ENCODE assay signal across 18 cellular contexts in the genomic region with DNA sequence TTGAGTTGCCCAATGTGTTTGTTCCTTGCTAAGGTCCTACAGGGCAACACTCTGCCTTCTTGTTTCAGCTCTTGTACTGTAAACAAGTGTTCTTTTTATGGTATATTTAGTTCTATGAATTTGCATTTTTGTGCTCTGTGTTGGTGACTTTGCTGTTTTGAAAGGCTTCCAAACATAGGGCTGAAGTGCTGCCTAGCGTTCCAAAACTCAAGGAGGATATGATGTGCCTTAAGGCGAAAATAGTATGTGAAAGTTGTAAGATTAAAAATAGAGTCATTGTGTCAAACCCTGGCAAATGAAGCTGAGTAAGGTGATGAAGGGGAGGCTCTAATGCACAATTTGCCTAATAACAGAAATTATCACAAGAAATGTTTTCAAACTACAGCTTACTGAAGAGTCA.
DNase-seq lines count a peak whose midpoint lies in the region; ATAC-seq and TF ChIP-seq lines count a peak whose summit lies in the region.
"Had no signal": no experiment of that assay in that cellular context is flagged by ENCODE, and none has a peak within 500 bp of the region (broad histone marks: within the 10 kb centered on the region; RNA-seq: fewer than 3 reads in every experiment).

No MANE protein-coding gene starts in this region.

- no peak overlapping the region for H3K4me3 Mint-ChIP-seq in T-helper 17 cell
- H3K4me3 Mint-ChIP-seq: B cell; CD4-positive, alpha-beta T cell; CD8-positive, alpha-beta T cell had no signal

- H3K36me3 ChIP-seq in MM.1S (replicated peaks; ENCODE audit: insufficient read depth, low read length) = no peaks in the 10 kb centered on the region
- H3K36me3 ChIP-seq: BLaER1 treated with 17β-estradiol and CSF1 and Interleukin-3, amounts not matched to agents 10 nM and 100 nM had no signal

- no peaks in the 10 kb centered on the region for H3K27me3 Mint-ChIP-seq in T-helper 17 cell
- H3K27me3 Mint-ChIP-seq: B cell; CD4-positive, alpha-beta T cell had no signal

- no peak for TF ChIP-seq CTCF in MM.1S (IDR thresholded peaks at IDR 0.05; ENCODE audit: low read length)

- ATAC-seq in right cardiac atrium (no peak), T-helper 17 cell (no peak)
- ATAC-seq: CD8-positive, alpha-beta T cell had no signal

- intact Hi-C loops in right cardiac atrium (cut with DNase I) = no loop called here

- no peak overlapping the region for H3K27ac Mint-ChIP-seq in T-helper 17 cell
- H3K27ac Mint-ChIP-seq: B cell; CD4-positive, alpha-beta T cell; CD8-positive, alpha-beta T cell had no signal

- H2AFZ ChIP-seq in MM.1S (ENCODE audit: low read length) = peak overlapping the region; percentile 33

- no peaks in the 10 kb centered on the region for H3K27me3 ChIP-seq in MM.1S (replicated peaks; ENCODE audit: insufficient read depth, low read length)
- no peaks in the 10 kb centered on the region for H3K27me3 ChIP-seq in right cardiac atrium (ENCODE audit: control insufficient read depth, insufficient read depth)
- H3K27me3 ChIP-seq: BLaER1 treated with 17β-estradiol and CSF1 and Interleukin-3, amounts not matched to agents 10 nM and 100 nM had no signal

- H4K20me1 ChIP-seq in MM.1S (ENCODE audit: insufficient read depth, low read length) = no peaks in the 10 kb centered on the region
- H4K20me1 ChIP-seq: BLaER1 treated with 17β-estradiol and CSF1 and Interleukin-3, amounts not matched to agents 10 nM and 100 nM had no signal

- H3K9me2 ChIP-seq in MM.1S (replicated peaks; ENCODE audit: insufficient read depth, low read length) = no peaks in the 10 kb centered on the region

- H3K4me1 ChIP-seq in MM.1S (ENCODE audit: low read length) (peaks cover 23% of the 10 kb centered on the region), right cardiac atrium (ENCODE audit: control insufficient read depth, insufficient read depth, low read length) (no peaks in the 10 kb centered on the region)
- H3K4me1 ChIP-seq: BLaER1 treated with 17β-estradiol and CSF1 and Interleukin-3, amounts not matched to agents 10 nM and 100 nM; Caco-2 had no signal

- 71% methylated on average over 2 of the region's 2 CpGs for WGBS in right cardiac atrium

- 0 out of 2 replicates have a peak overlapping the region, but pooled peaks have one; percentile 11 for H3K4me3 ChIP-seq in MM.1S (ENCODE audit: low read length)
- H3K4me3 ChIP-seq in right cardiac atrium (ENCODE audit: low read length) = no peak overlapping the region
- H3K4me3 ChIP-seq: BLaER1 treated with 17β-estradiol and CSF1 and Interleukin-3, amounts not matched to agents 10 nM and 100 nM had no signal

- no peaks in the 10 kb centered on the region for H3K4me1 Mint-ChIP-seq in T-helper 17 cell
- H3K4me1 Mint-ChIP-seq: B cell had no signal

- H3K9ac ChIP-seq in MM.1S (ENCODE audit: low read length) = no peak overlapping the region; the same call in 1 of the 2 replicates
- H3K9ac ChIP-seq: BLaER1 treated with 17β-estradiol and CSF1 and Interleukin-3, amounts not matched to agents 10 nM and 100 nM had no signal

- no peaks in the 10 kb centered on the region for H3K36me3 Mint-ChIP-seq in T-helper 17 cell (ENCODE audit: low read depth)
- H3K36me3 Mint-ChIP-seq: CD8-positive, alpha-beta T cell had no signal

- H3K79me2 ChIP-seq in MM.1S (ENCODE audit: low read length) = no peaks in the 10 kb centered on the region

- H3K27ac ChIP-seq in MM.1S (ENCODE audit: low read length) (peak overlapping the region; percentile 76), right cardiac atrium (ENCODE audit: low read length) (no peak overlapping the region)
- H3K27ac ChIP-seq: BLaER1 treated with 17β-estradiol and CSF1 and Interleukin-3, amounts not matched to agents 10 nM and 100 nM; C4-2B had no signal

- H3F3A ChIP-seq in MM.1S (ENCODE audit: insufficient read depth, low read length) = peaks cover 10% of the 10 kb centered on the region

- H3K4me2 ChIP-seq in MM.1S (ENCODE audit: low read depth, low read length) = peak overlapping the region; percentile 51
- H3K4me2 ChIP-seq: BLaER1 treated with 17β-estradiol and CSF1 and Interleukin-3, amounts not matched to agents 10 nM and 100 nM had no signal

- DNase-seq in MM.1S = peak; percentile 68
- peak; percentile 3 for DNase-seq in RPMI8226
- peak; percentile 11 for DNase-seq in inferior parietal cortex (ENCODE audit: extremely low spot score)
- DNase-seq in right cardiac atrium = no peak
- no peak for DNase-seq in NCI-H146 (lab: John Stamatoyannopoulos, UW)
- DNase-seq in cerebellum (ENCODE audit: low spot score) = no peak
- DNase-seq in T-helper 17 cell = no peak
- DNase-seq: 8988T; ACHN; Caco-2; Calu3; CD4-positive, alpha-beta T cell; CD8-positive, alpha-beta T cell; DMS79 treated with DMSO at 0.1 percent for 48 hours; GF-D8 had no signal

- H3K9me3 ChIP-seq in MM.1S (replicated peaks; ENCODE audit: insufficient read depth, low read length) = no peaks in the 10 kb centered on the region
- no peaks in the 10 kb centered on the region for H3K9me3 ChIP-seq in right cardiac atrium (ENCODE audit: control insufficient read depth, low read length)
- H3K9me3 ChIP-seq in T-helper 17 cell (ENCODE audit: control insufficient read depth, low read length, poor library complexity, severe bottlenecking) = no peaks in the 10 kb centered on the region
- H3K9me3 ChIP-seq: BLaER1 treated with 17β-estradiol and CSF1 and Interleukin-3, amounts not matched to agents 10 nM and 100 nM; Caco-2 had no signal

Comparison
In these comparisons a context has a peak if more than half of its experiments do, and no peak if none do; other contexts are left out.
1. DNase-seq: peak in MM.1S (single experiment), RPMI8226 (single experiment) and inferior parietal cortex (single experiment); none in right cardiac atrium (0 of 3), NCI-H146 (single experiment), cerebellum (single experiment) and T-helper 17 cell (0 of 3).